Comparison of ENCODE assay signal across 20 cellular contexts in genomic region chr14:68770553-68771286, GRCh38. TPM values are rescaled to one million over a fixed set of nuclear protein-coding genes. Genes with fewer than 3 reads are reported as not detected.
DNase-seq lines count a peak whose midpoint lies in the region; ATAC-seq and TF ChIP-seq lines count a peak whose summit lies in the region.
"Had no signal": no experiment of that assay in that cellular context is flagged by ENCODE, and none has a peak within 500 bp of the region (broad histone marks: within the 10 kb centered on the region; RNA-seq: fewer than 3 reads in every experiment).

No MANE protein-coding gene starts in this region.

- no peak overlapping the region for H3K56ac ChIP-seq in IMR-90 (ENCODE audit: extremely low read depth, insufficient read depth, low read length)

- no peak overlapping the region for H3K27ac ChIP-seq in IMR-90 (ENCODE audit: insufficient read depth, low read length)
- H3K27ac ChIP-seq in skin epidermis, result peak overlapping the region in 15 of 21 experiments; percentile 21 to 86 (median 63)
- H3K27ac ChIP-seq: vagina had no signal

- POLR2A ChIA-PET in activated CD4-positive, alpha-beta memory T cell treated with anti-CD3 and anti-CD28 coated beads, Interleukin-2, amount 10 ng/mL, durations not matched to agents 7 days and 5 days (lab: Charles Lee), result interaction anchor here (1.0 to 3.9 kb wide), 9 partner anchors 10 to 487 kb away, joined by 3 to 43 read pairs (median 14); partner anchors contain the start of gene ZFP36L1
- POLR2A ChIA-PET in activated CD4-positive, alpha-beta memory T cell treated with anti-CD3 and anti-CD28 coated beads for 36 hours (lab: Charles Lee), result interaction anchor here (0.6 kb wide), 1 partner anchor 365 kb away, joined by 3 read pairs; no protein-coding TSS in a partner anchor
- POLR2A ChIA-PET in IMR-90 (lab: Charles Lee; ENCODE audit: unreplicated experiment), result no interaction called here

- H2AK5ac ChIP-seq in IMR-90 (ENCODE audit: low read depth, low read length), result 0 out of 2 replicates have a peak overlapping the region, but pooled peaks have one; percentile 43

- WGBS in IMR-90 (ENCODE audit: extremely low coverage in 2 of 2, insufficient read length in 1 of 2), 2 experiments, result 89% methylated on average over 6 of the region's 11 CpGs; no CpG with 5 or more reads in 1 of the 2 experiments

- H3K4me3 ChIP-seq in IMR-90 (ENCODE audit: insufficient read depth, low read depth, low read length), result no peak overlapping the region
- no peak overlapping the region for H3K4me3 ChIP-seq in skin epidermis
- H3K4me3 ChIP-seq: ascending aorta, stomach, vagina had no signal

- H4K20me1 ChIP-seq in IMR-90 (ENCODE audit: insufficient read depth, low read length), result no peaks in the 10 kb centered on the region

- H3K23ac ChIP-seq in IMR-90 (ENCODE audit: low read depth, low read length), result no peak overlapping the region

- H3K4me1 Mint-ChIP-seq in activated CD4-positive, alpha-beta memory T cell treated with anti-CD3 and anti-CD28 coated beads, Interleukin-2, amount 10 ng/mL, durations not matched to agents 7 days and 5 days, result peaks cover 38% of the 10 kb centered on the region
- H3K4me1 Mint-ChIP-seq in activated CD4-positive, alpha-beta memory T cell treated with anti-CD3 and anti-CD28 coated beads for 36 hours (ENCODE audit: low read depth), result peaks cover 57% of the 10 kb centered on the region
- no peaks in the 10 kb centered on the region for H3K4me1 Mint-ChIP-seq in glutamatergic neuron (ENCODE audit: low read depth, unreplicated experiment)

- no peak overlapping the region for H3K18ac ChIP-seq in IMR-90 (ENCODE audit: low read depth, low read length)

- H3K14ac ChIP-seq in IMR-90 (replicated peaks; ENCODE audit: low read depth, low read length), result no peak overlapping the region

- H2AFZ ChIP-seq in IMR-90 (replicated peaks; ENCODE audit: low read length, poor library complexity), result no peak overlapping the region

- CTCF ChIA-PET in activated CD4-positive, alpha-beta memory T cell treated with anti-CD3 and anti-CD28 coated beads, Interleukin-2, amount 10 ng/mL, durations not matched to agents 7 days and 5 days (lab: Charles Lee), result interaction anchor here (0.8 to 1.6 kb wide), 4 partner anchors 10 to 91 kb away, joined by 3 to 7 read pairs (median 4); no protein-coding TSS in a partner anchor
- CTCF ChIA-PET in activated CD4-positive, alpha-beta memory T cell treated with anti-CD3 and anti-CD28 coated beads for 36 hours (lab: Charles Lee), result interaction anchor here (0.7 to 6.0 kb wide), 4 partner anchors 18 to 142 kb away, joined by 3 to 28 read pairs (median 3); no protein-coding TSS in a partner anchor
- CTCF ChIA-PET in IMR-90 (lab: Yijun Ruan, JAX), result no interaction called here

- intact Hi-C loops in activated CD4-positive, alpha-beta memory T cell treated with anti-CD3 and anti-CD28 coated beads for 36 hours (cut with micrococcal nuclease), result no loop called here
- intact Hi-C loops in IMR-90 (cut with micrococcal nuclease), result no loop called here

- BruUV-seq in IMR-90 (replicated peaks; lab: Mats Ljungman, UMichigan), result no TSS peak

- no peak for TF ChIP-seq RAD21 in IMR-90 (IDR thresholded peaks at IDR 0.05; ENCODE audit: low read length)

- no peaks in the 10 kb centered on the region for H3K27me3 Mint-ChIP-seq in activated CD4-positive, alpha-beta memory T cell treated with anti-CD3 and anti-CD28 coated beads, Interleukin-2, amount 10 ng/mL, durations not matched to agents 7 days and 5 days
- H3K27me3 Mint-ChIP-seq in activated CD4-positive, alpha-beta memory T cell treated with anti-CD3 and anti-CD28 coated beads for 36 hours, result no peaks in the 10 kb centered on the region
- peaks cover 2% of the 10 kb centered on the region for H3K27me3 Mint-ChIP-seq in glutamatergic neuron (ENCODE audit: unreplicated experiment)
- H3K27me3 Mint-ChIP-seq: CD8-positive, alpha-beta memory T cell; naive B cell had no signal

- H2AK9ac ChIP-seq in IMR-90 (replicated peaks; ENCODE audit: low read depth, low read length, poor library complexity), result no peak overlapping the region

- no peak overlapping the region for H3K9ac ChIP-seq in IMR-90 (ENCODE audit: low read depth, low read length)

- no peaks in the 10 kb centered on the region for H3K9me1 ChIP-seq in IMR-90 (ENCODE audit: insufficient read depth, low read length)

- H3K4me1 ChIP-seq in IMR-90 (ENCODE audit: control insufficient read depth, insufficient read depth, low read length), result peaks cover 2% of the 10 kb centered on the region; the same call in 1 of the 2 replicates
- H3K4me1 ChIP-seq: ascending aorta, vagina had no signal

- no peaks in the 10 kb centered on the region for H3K79me1 ChIP-seq in IMR-90 (ENCODE audit: low read depth in 1 of 2, low read length in 2 of 2)

- DNase-seq in activated CD4-positive, alpha-beta memory T cell treated with anti-CD3 and anti-CD28 coated beads, Interleukin-2, amount 10 ng/mL, durations not matched to agents 7 days and 5 days, result no peak
- no peak for DNase-seq in activated CD4-positive, alpha-beta memory T cell treated with anti-CD3 and anti-CD28 coated beads for 36 hours
- DNase-seq in IMR-90, result no peak
- peak; percentile 9 for DNase-seq in glutamatergic neuron
- no peak for DNase-seq in erythroblast (lab: John Stamatoyannopoulos, UW)
- DNase-seq: activated T-cell treated with anti-CD3 and anti-CD28 coated beads, Interleukin-2, amount 50 U/mL, for 4 hours; CD8-positive, alpha-beta memory T cell; DND-41; foreskin fibroblast; H9; naive B cell; NCI-H1417; NCI-H526 treated with DMSO at 0.1 percent for 48 hours; stimulated activated CD4-positive, alpha-beta T cell treated with anti-CD3 and anti-CD28 coated beads, Interleukin-15, amount 100 ng/mL, for 24 hours; stomach had no signal

- H2BK15ac ChIP-seq in IMR-90 (ENCODE audit: low read depth, low read length), result no peak overlapping the region

- TF ChIP-seq POLR2A in IMR-90 (IDR thresholded peaks at IDR 0.05; ENCODE audit: low read depth, low read length) (no peak), erythroblast (IDR thresholded peaks at IDR 0.05; ENCODE audit: low read length) (no peak)

- peaks cover 20% of the 10 kb centered on the region for H3K36me3 Mint-ChIP-seq in activated CD4-positive, alpha-beta memory T cell treated with anti-CD3 and anti-CD28 coated beads, Interleukin-2, amount 10 ng/mL, durations not matched to agents 7 days and 5 days (ENCODE audit: low read depth)
- no peaks in the 10 kb centered on the region for H3K36me3 Mint-ChIP-seq in activated CD4-positive, alpha-beta memory T cell treated with anti-CD3 and anti-CD28 coated beads for 36 hours
- H3K36me3 Mint-ChIP-seq in glutamatergic neuron (ENCODE audit: unreplicated experiment), result peaks cover 4% of the 10 kb centered on the region

- no peak overlapping the region for H2BK120ac ChIP-seq in IMR-90 (ENCODE audit: low read depth, low read length)

- dilution Hi-C loops in IMR-90 (cut with HindIII; ENCODE audit: low sequenced_read_pairs, unreplicated experiment), result no loop called here

- no peak overlapping the region for H4K91ac ChIP-seq in IMR-90 (ENCODE audit: insufficient read depth, low read depth, low read length)

- H4K5ac ChIP-seq in IMR-90 (ENCODE audit: low read depth, low read length), result no peak overlapping the region

- H3K4me2 ChIP-seq in IMR-90 (ENCODE audit: low read depth, low read length), result no peak overlapping the region

- peaks cover 14% of the 10 kb centered on the region for H3K9me3 Mint-ChIP-seq in activated CD4-positive, alpha-beta memory T cell treated with anti-CD3 and anti-CD28 coated beads, Interleukin-2, amount 10 ng/mL, durations not matched to agents 7 days and 5 days
- peaks cover 3% of the 10 kb centered on the region for H3K9me3 Mint-ChIP-seq in activated CD4-positive, alpha-beta memory T cell treated with anti-CD3 and anti-CD28 coated beads for 36 hours
- H3K9me3 Mint-ChIP-seq in glutamatergic neuron (ENCODE audit: unreplicated experiment), result peaks cover 1% of the 10 kb centered on the region
- H3K9me3 Mint-ChIP-seq: activated T-cell treated with anti-CD3 and anti-CD28 coated beads, Interleukin-2, amount 50 U/mL, for 4 hours; CD8-positive, alpha-beta memory T cell; H9 had no signal

- H3K36me3 ChIP-seq in IMR-90 (ENCODE audit: control insufficient read depth, insufficient read depth, low read length), result no peaks in the 10 kb centered on the region
- H3K36me3 ChIP-seq: ascending aorta, stomach, vagina had no signal

- H3K27ac Mint-ChIP-seq in activated CD4-positive, alpha-beta memory T cell treated with anti-CD3 and anti-CD28 coated beads, Interleukin-2, amount 10 ng/mL, durations not matched to agents 7 days and 5 days, result peak overlapping the region; percentile 73
- H3K27ac Mint-ChIP-seq in activated CD4-positive, alpha-beta memory T cell treated with anti-CD3 and anti-CD28 coated beads for 36 hours, result no peak overlapping the region
- no peak overlapping the region for H3K27ac Mint-ChIP-seq in glutamatergic neuron (ENCODE audit: unreplicated experiment)
- H3K27ac Mint-ChIP-seq: H9 had no signal

- H3K27me3 ChIP-seq in IMR-90 (ENCODE audit: control insufficient read depth, insufficient read depth, low read length), result no peaks in the 10 kb centered on the region; the same call in 1 of the 2 replicates
- H3K27me3 ChIP-seq: ascending aorta, stomach, vagina had no signal

- no peak overlapping the region for H3K4ac ChIP-seq in IMR-90 (ENCODE audit: low read depth, low read length)

- peaks cover 3% of the 10 kb centered on the region; the same call in 1 of the 2 replicates for H3K9me3 ChIP-seq in IMR-90 (ENCODE audit: control insufficient read depth, insufficient read depth, low read length)
- H3K9me3 ChIP-seq: ascending aorta, vagina had no signal

- no peak for TF ChIP-seq CTCF in IMR-90 (conservative IDR thresholded peaks at IDR 0.05; ENCODE audit: low read depth, low read length)
- TF ChIP-seq CTCF in glutamatergic neuron (IDR thresholded peaks at IDR 0.05; ENCODE audit: partially characterized antibody, unreplicated experiment), result no peak

- ATAC-seq in IMR-90 (ENCODE audit: low read depth) (no peak), HG03469 (IDR thresholded peaks at IDR 0.05; ENCODE audit: unreplicated experiment) (no peak), HG03175 (IDR thresholded peaks at IDR 0.05; ENCODE audit: unreplicated experiment) (no peak)

- no peak overlapping the region for H4K8ac ChIP-seq in IMR-90 (ENCODE audit: low read depth in 2 of 2, low read length in 2 of 2)

- no peak overlapping the region for H3K4me3 Mint-ChIP-seq in activated CD4-positive, alpha-beta memory T cell treated with anti-CD3 and anti-CD28 coated beads, Interleukin-2, amount 10 ng/mL, durations not matched to agents 7 days and 5 days
- H3K4me3 Mint-ChIP-seq in activated CD4-positive, alpha-beta memory T cell treated with anti-CD3 and anti-CD28 coated beads for 36 hours, result no peak overlapping the region
- H3K4me3 Mint-ChIP-seq in glutamatergic neuron (ENCODE audit: unreplicated experiment), result no peak overlapping the region
- H3K4me3 Mint-ChIP-seq: H9 had no signal

- H2BK5ac ChIP-seq in IMR-90 (ENCODE audit: low read depth, low read length, poor library complexity, severe bottlenecking), result no peak overlapping the region

- H2BK20ac ChIP-seq in IMR-90 (ENCODE audit: low read depth, low read length), result no peak overlapping the region

- in situ Hi-C loops in IMR-90 (cut with MboI; ENCODE audit: low sequenced_read_pairs), result no loop called here

RNA-seq across cellular contexts. Expression of gene ZFP36L1, which starts 22.1 kb away (rescaled TPM):
- total RNA-seq in activated CD4-positive, alpha-beta memory T cell treated with anti-CD3 and anti-CD28 coated beads, Interleukin-2, amount 10 ng/mL, durations not matched to agents 7 days and 5 days, result 100 to 1,000 TPM in 1 of 2 experiments, 10 to 100 TPM in 1; 96.1 to 103 TPM
- 100 to 1,000 TPM; 103 to 107 TPM for total RNA-seq in activated CD4-positive, alpha-beta memory T cell treated with anti-CD3 and anti-CD28 coated beads for 36 hours
- total RNA-seq in IMR-90 (2012; rRNA removed) (6.5 and 19.7 TPM in 2 replicates), glutamatergic neuron (ENCODE audit: unreplicated experiment) (2.7 TPM)
- polyA plus RNA-seq in IMR-90 (2012; rRNA removed), result 82.3 and 140 TPM in 2 replicates
- 116 and 171 TPM in 2 replicates for polyA plus RNA-seq in IMR-90 (2012; cell fraction: cytosol; rRNA removed)
- 95.1 and 247 TPM in 2 replicates for polyA plus RNA-seq in IMR-90 (2012; cell fraction: nucleus; rRNA removed; ENCODE audit: low replicate concordance)
